In the genomic region with DNA sequence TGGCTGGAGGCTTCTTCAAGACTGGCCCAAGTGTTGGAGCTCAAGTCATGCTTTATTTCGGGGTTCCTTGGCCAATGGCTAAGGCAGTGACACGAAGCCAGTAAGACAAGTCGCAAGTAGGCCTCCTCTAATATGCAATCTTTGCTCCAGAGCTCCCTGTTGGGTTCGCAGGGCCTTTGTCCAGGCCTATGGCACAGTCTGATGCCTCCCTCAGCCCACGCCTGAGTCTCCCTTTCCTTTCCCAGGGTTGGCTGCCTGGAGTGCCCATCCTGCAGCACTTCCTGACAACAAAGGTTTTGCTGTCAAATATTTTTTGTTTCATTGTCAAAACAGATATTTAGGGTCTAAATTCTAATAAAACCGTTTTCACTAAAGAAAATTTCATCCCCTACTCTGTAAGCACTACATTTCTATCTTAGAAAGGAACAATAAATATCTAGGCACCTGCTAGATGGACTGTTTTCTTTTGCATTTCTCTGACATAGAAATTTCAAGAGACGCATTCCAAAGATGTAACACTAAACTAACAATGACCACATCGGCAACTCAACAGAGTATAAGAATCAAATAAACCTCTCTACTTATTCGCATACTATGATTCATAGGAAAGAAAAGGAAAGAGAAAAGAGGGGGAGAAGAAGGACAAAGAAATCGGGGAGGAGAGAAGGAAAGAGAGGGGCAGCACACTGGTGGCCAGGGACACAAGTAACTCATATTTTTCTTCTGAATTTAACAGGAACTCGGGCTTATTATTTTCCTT, we compare ENCODE assay signal across 26 cellular contexts.
"Had no signal": no experiment of that assay in that cellular context is flagged by ENCODE, and none has a peak within 500 bp of the region (broad histone marks: within the 10 kb centered on the region; RNA-seq: fewer than 3 reads in every experiment).

No MANE protein-coding gene starts in this region.

- H3K36me3 ChIP-seq: brain microvascular endothelial cell, left ventricle myocardium inferior, right lobe of liver, tibial nerve had no signal

- H3K9me3 Mint-ChIP-seq: activated CD4-positive, alpha-beta T cell treated with anti-CD3 and anti-CD28 coated beads, Interleukin-2, amount 10 ng/mL, durations not matched to agents 7 days and 5 days; activated CD8-positive, alpha-beta T cell treated with anti-CD3 and anti-CD28 coated beads for 36 hours; activated naive CD4-positive, alpha-beta T cell treated with anti-CD3 and anti-CD28 coated beads, Interleukin-2, amount 10 ng/mL, durations not matched to agents 7 days and 5 days; activated naive CD8-positive, alpha-beta T cell treated with anti-CD3 and anti-CD28 coated beads, Interleukin-2, amount 50 U/mL, for 24 hours; stimulated activated naive CD8-positive, alpha-beta T cell treated with anti-CD3 and anti-CD28 coated beads, Interleukin-15, amount 100 ng/mL, for 72 hours had no signal

- H3K27ac Mint-ChIP-seq: activated CD4-positive, alpha-beta T cell treated with anti-CD3 and anti-CD28 coated beads, Interleukin-2, amount 10 ng/mL, durations not matched to agents 7 days and 5 days; activated CD8-positive, alpha-beta memory T cell treated with anti-CD3 and anti-CD28 coated beads, Interleukin-2, amount 10 ng/mL, durations not matched to agents 7 days and 5 days; activated CD8-positive, alpha-beta T cell treated with anti-CD3 and anti-CD28 coated beads for 36 hours; activated naive CD4-positive, alpha-beta T cell treated with anti-CD3 and anti-CD28 coated beads, Interleukin-2, amount 10 ng/mL, durations not matched to agents 7 days and 5 days; activated naive CD8-positive, alpha-beta T cell treated with anti-CD3 and anti-CD28 coated beads, Interleukin-2, amount 50 U/mL, for 24 hours; immature natural killer cell; mesothelial cell of epicardium; natural killer cell; stimulated activated effector memory CD8-positive, alpha-beta T cell treated with anti-CD3 and anti-CD28 coated beads, Interleukin-12 subunit alpha, Interleukin-12 subunit beta, amount 100 ng/mL, for 72 hours; stimulated activated naive CD8-positive, alpha-beta T cell treated with anti-CD3 and anti-CD28 coated beads, Interleukin-15, amount 100 ng/mL, for 72 hours had no signal

- DNase-seq: activated CD4-positive, alpha-beta T cell treated with anti-CD3 and anti-CD28 coated beads, Interleukin-2, amount 10 ng/mL, durations not matched to agents 7 days and 5 days; activated CD4-positive, CD25-positive, alpha-beta regulatory T cell treated with anti-CD3 and anti-CD28 coated beads, Interleukin-2, amount 50 U/mL, for 72 hours; activated CD8-positive, alpha-beta memory T cell treated with anti-CD3 and anti-CD28 coated beads, Interleukin-2, amount 10 ng/mL, durations not matched to agents 7 days and 5 days; activated CD8-positive, alpha-beta T cell treated with anti-CD3 and anti-CD28 coated beads for 36 hours; activated effector memory CD4-positive, alpha-beta T cell treated with anti-CD3 and anti-CD28 coated beads, Interleukin-2, amount 50 U/mL, for 16 hours; activated naive CD4-positive, alpha-beta T cell treated with anti-CD3 and anti-CD28 coated beads, Interleukin-2, amount 10 ng/mL, durations not matched to agents 7 days and 5 days; activated naive CD8-positive, alpha-beta T cell treated with anti-CD3 and anti-CD28 coated beads, Interleukin-2, amount 50 U/mL, for 24 hours; activated T-cell treated with anti-CD3 and anti-CD28 coated beads for 4 hours; brain microvascular endothelial cell; central memory CD4-positive, alpha-beta T cell; effector memory CD4-positive, alpha-beta T cell; foreskin keratinocyte; immature natural killer cell; kidney glomerular epithelial cell; left ventricle myocardium inferior; mammary epithelial cell; natural killer cell; right lobe of liver; stimulated activated CD4-positive, alpha-beta T cell treated with anti-CD3 and anti-CD28 coated beads, Interleukin-1b, Interleukin-23, amount 100 ng/mL, for 48 hours; stimulated activated naive CD8-positive, alpha-beta T cell treated with anti-CD3 and anti-CD28 coated beads, Interleukin-15, amount 100 ng/mL, for 72 hours had no signal

- ATAC-seq: activated CD8-positive, alpha-beta memory T cell treated with anti-CD3 and anti-CD28 coated beads, Interleukin-2, amount 10 ng/mL, durations not matched to agents 7 days and 5 days; activated CD8-positive, alpha-beta T cell treated with anti-CD3 and anti-CD28 coated beads for 36 hours; activated naive CD8-positive, alpha-beta T cell treated with anti-CD3 and anti-CD28 coated beads, Interleukin-2, amount 50 U/mL, for 24 hours; foreskin keratinocyte; natural killer cell; right lobe of liver; stimulated activated effector memory CD8-positive, alpha-beta T cell treated with anti-CD3 and anti-CD28 coated beads, Interleukin-12 subunit alpha, Interleukin-12 subunit beta, amount 100 ng/mL, for 72 hours; stimulated activated naive CD8-positive, alpha-beta T cell treated with anti-CD3 and anti-CD28 coated beads, Interleukin-15, amount 100 ng/mL, for 72 hours had no signal

- H3K4me3 Mint-ChIP-seq: activated CD4-positive, alpha-beta T cell treated with anti-CD3 and anti-CD28 coated beads, Interleukin-2, amount 10 ng/mL, durations not matched to agents 7 days and 5 days; activated CD8-positive, alpha-beta memory T cell treated with anti-CD3 and anti-CD28 coated beads, Interleukin-2, amount 10 ng/mL, durations not matched to agents 7 days and 5 days; activated CD8-positive, alpha-beta T cell treated with anti-CD3 and anti-CD28 coated beads for 36 hours; activated naive CD4-positive, alpha-beta T cell treated with anti-CD3 and anti-CD28 coated beads, Interleukin-2, amount 10 ng/mL, durations not matched to agents 7 days and 5 days; activated naive CD8-positive, alpha-beta T cell treated with anti-CD3 and anti-CD28 coated beads, Interleukin-2, amount 50 U/mL, for 24 hours; immature natural killer cell; mesothelial cell of epicardium; natural killer cell; stimulated activated effector memory CD8-positive, alpha-beta T cell treated with anti-CD3 and anti-CD28 coated beads, Interleukin-12 subunit alpha, Interleukin-12 subunit beta, amount 100 ng/mL, for 72 hours; stimulated activated naive CD8-positive, alpha-beta T cell treated with anti-CD3 and anti-CD28 coated beads, Interleukin-15, amount 100 ng/mL, for 72 hours had no signal

- H3K27ac ChIP-seq: brain microvascular endothelial cell, foreskin keratinocyte, left ventricle myocardium inferior, right lobe of liver, skin epidermis, tibial nerve had no signal

- H3K4me1 ChIP-seq: foreskin keratinocyte, left ventricle myocardium inferior, right lobe of liver, tibial nerve had no signal

- H3K36me3 Mint-ChIP-seq: activated CD8-positive, alpha-beta memory T cell treated with anti-CD3 and anti-CD28 coated beads, Interleukin-2, amount 10 ng/mL, durations not matched to agents 7 days and 5 days; activated naive CD4-positive, alpha-beta T cell treated with anti-CD3 and anti-CD28 coated beads, Interleukin-2, amount 10 ng/mL, durations not matched to agents 7 days and 5 days; immature natural killer cell; mesothelial cell of epicardium; natural killer cell; stimulated activated effector memory CD8-positive, alpha-beta T cell treated with anti-CD3 and anti-CD28 coated beads, Interleukin-12 subunit alpha, Interleukin-12 subunit beta, amount 100 ng/mL, for 72 hours had no signal

- H3K27me3 Mint-ChIP-seq: activated CD4-positive, alpha-beta T cell treated with anti-CD3 and anti-CD28 coated beads, Interleukin-2, amount 10 ng/mL, durations not matched to agents 7 days and 5 days; activated CD8-positive, alpha-beta memory T cell treated with anti-CD3 and anti-CD28 coated beads, Interleukin-2, amount 10 ng/mL, durations not matched to agents 7 days and 5 days; activated CD8-positive, alpha-beta T cell treated with anti-CD3 and anti-CD28 coated beads for 36 hours; activated naive CD4-positive, alpha-beta T cell treated with anti-CD3 and anti-CD28 coated beads, Interleukin-2, amount 10 ng/mL, durations not matched to agents 7 days and 5 days; activated naive CD8-positive, alpha-beta T cell treated with anti-CD3 and anti-CD28 coated beads, Interleukin-2, amount 50 U/mL, for 24 hours; stimulated activated naive CD8-positive, alpha-beta T cell treated with anti-CD3 and anti-CD28 coated beads, Interleukin-15, amount 100 ng/mL, for 72 hours had no signal

- H3K4me1 Mint-ChIP-seq: activated CD4-positive, alpha-beta T cell treated with anti-CD3 and anti-CD28 coated beads, Interleukin-2, amount 10 ng/mL, durations not matched to agents 7 days and 5 days; activated CD8-positive, alpha-beta memory T cell treated with anti-CD3 and anti-CD28 coated beads, Interleukin-2, amount 10 ng/mL, durations not matched to agents 7 days and 5 days; activated naive CD4-positive, alpha-beta T cell treated with anti-CD3 and anti-CD28 coated beads, Interleukin-2, amount 10 ng/mL, durations not matched to agents 7 days and 5 days; activated naive CD8-positive, alpha-beta T cell treated with anti-CD3 and anti-CD28 coated beads, Interleukin-2, amount 50 U/mL, for 24 hours; immature natural killer cell; natural killer cell; stimulated activated effector memory CD8-positive, alpha-beta T cell treated with anti-CD3 and anti-CD28 coated beads, Interleukin-12 subunit alpha, Interleukin-12 subunit beta, amount 100 ng/mL, for 72 hours; stimulated activated naive CD8-positive, alpha-beta T cell treated with anti-CD3 and anti-CD28 coated beads, Interleukin-15, amount 100 ng/mL, for 72 hours had no signal

- H3K27me3 ChIP-seq: brain microvascular endothelial cell, foreskin keratinocyte, right lobe of liver, tibial nerve had no signal

- FAIRE-seq: colon, urothelium cell line had no signal

- H3K9me3 ChIP-seq: right lobe of liver, tibial nerve had no signal

- H3K4me3 ChIP-seq: left ventricle myocardium inferior, right lobe of liver, skin epidermis, tibial nerve had no signal
